Comparison of ENCODE assay signal across 19 cellular contexts in the genomic region with DNA sequence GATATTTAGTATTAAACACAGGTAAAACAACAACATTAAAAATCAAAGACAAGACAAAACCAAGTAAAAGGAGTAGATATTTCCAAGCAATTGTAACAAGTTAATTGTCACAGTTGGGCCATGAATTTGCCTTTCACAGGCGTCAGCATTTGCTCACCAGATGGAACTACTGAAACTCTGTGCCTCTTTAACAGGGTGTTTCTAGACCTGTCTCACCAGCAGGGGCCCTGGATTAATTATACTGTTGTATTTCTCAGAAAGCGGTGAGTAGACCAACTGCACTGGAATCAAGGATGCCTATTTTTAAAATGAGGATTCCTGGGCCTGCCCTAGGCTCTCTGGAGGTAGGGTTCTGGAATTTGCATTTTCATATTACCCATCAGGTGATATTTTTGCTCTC.
"Had no signal": no experiment of that assay in that cellular context is flagged by ENCODE, and none has a peak within 500 bp of the region (broad histone marks: within the 10 kb centered on the region; RNA-seq: fewer than 3 reads in every experiment).

No MANE protein-coding gene starts in this region.

- H3K9me3 Mint-ChIP-seq: dendritic cell treated with granulocyte-macrophage colony-stimulating factor and Interleukin-4, amounts not matched to agents 40 ng/mL and 50 ng/mL, for 4 days; effector memory CD8-positive, alpha-beta T cell; nephron progenitor cell; stimulated activated naive B cell treated with anti-CD40 and anti-IgM and Interleukin-4, amounts not matched to agents 10 μg/mL and 1 μg/mL and 100 μg/mL, for 72 hours had no signal

- H3K4me3 Mint-ChIP-seq: dendritic cell treated with granulocyte-macrophage colony-stimulating factor and Interleukin-4, amounts not matched to agents 40 ng/mL and 50 ng/mL, for 4 days; effector memory CD8-positive, alpha-beta T cell; naive thymus-derived CD4-positive, alpha-beta T cell; nephron progenitor cell; stimulated activated naive B cell treated with anti-CD40 and anti-IgM and Interleukin-4, amounts not matched to agents 10 μg/mL and 1 μg/mL and 100 μg/mL, for 72 hours had no signal

- DNase-seq: effector memory CD8-positive, alpha-beta T cell; foreskin melanocyte; islet precursor cell; mammary epithelial cell; naive thymus-derived CD4-positive, alpha-beta T cell; nephron progenitor cell; psoas muscle; retina; right lobe of liver; stimulated activated CD4-positive, alpha-beta T cell treated with anti-CD3 and anti-CD28 coated beads, Interleukin-2, amount 100 ng/mL, for 24 hours; stimulated activated CD4-positive, alpha-beta T cell treated with anti-CD3 and anti-CD28 coated beads, Interleukin-4, amount 100 ng/mL, for 4 hours; stimulated activated naive B cell treated with anti-CD40 and anti-IgM and Interleukin-4, amounts not matched to agents 10 μg/mL and 1 μg/mL and 100 μg/mL, for 72 hours; stomach; substantia nigra; transverse colon had no signal

- H3K36me3 ChIP-seq: neutrophil, right lobe of liver, stomach, thoracic aorta, transverse colon had no signal

- H3K27me3 ChIP-seq: neutrophil, right lobe of liver, stomach, transverse colon had no signal

- H3K27ac Mint-ChIP-seq: dendritic cell treated with granulocyte-macrophage colony-stimulating factor and Interleukin-4, amounts not matched to agents 40 ng/mL and 50 ng/mL, for 4 days; effector memory CD8-positive, alpha-beta T cell; naive thymus-derived CD4-positive, alpha-beta T cell; nephron progenitor cell; stimulated activated naive B cell treated with anti-CD40 and anti-IgM and Interleukin-4, amounts not matched to agents 10 μg/mL and 1 μg/mL and 100 μg/mL, for 72 hours had no signal

- H3K36me3 Mint-ChIP-seq: stimulated activated naive B cell treated with anti-CD40 and anti-IgM and Interleukin-4, amounts not matched to agents 10 μg/mL and 1 μg/mL and 100 μg/mL, for 72 hours had no signal

- H3K27ac ChIP-seq: neutrophil, psoas muscle, right lobe of liver, stomach, thoracic aorta, transverse colon had no signal

- H3K4me1 ChIP-seq: psoas muscle had no signal

- ATAC-seq: effector memory CD8-positive, alpha-beta T cell; left lobe of liver; naive thymus-derived CD4-positive, alpha-beta T cell; psoas muscle; right lobe of liver; stimulated activated naive B cell treated with anti-CD40 and anti-IgM and Interleukin-4, amounts not matched to agents 10 μg/mL and 1 μg/mL and 100 μg/mL, for 72 hours had no signal

- H3K9me3 ChIP-seq: neutrophil, psoas muscle, right lobe of liver, stomach, thoracic aorta, transverse colon had no signal

- H3K27me3 Mint-ChIP-seq: dendritic cell treated with granulocyte-macrophage colony-stimulating factor and Interleukin-4, amounts not matched to agents 40 ng/mL and 50 ng/mL, for 4 days; stimulated activated naive B cell treated with anti-CD40 and anti-IgM and Interleukin-4, amounts not matched to agents 10 μg/mL and 1 μg/mL and 100 μg/mL, for 72 hours had no signal

- H3K4me3 ChIP-seq: psoas muscle, right lobe of liver, stomach, thoracic aorta, transverse colon had no signal
